Comparison of ENCODE assay signal across 11 cellular contexts in genomic region chr1:25433389-25434186, GRCh38. TPM values are rescaled to one million over a fixed set of nuclear protein-coding genes. Genes with fewer than 3 reads are reported as not detected.
DNase-seq lines count a peak whose midpoint lies in the region; ATAC-seq and TF ChIP-seq lines count a peak whose summit lies in the region.
"Had no signal": no experiment of that assay in that cellular context is flagged by ENCODE, and none has a peak within 500 bp of the region (broad histone marks: within the 10 kb centered on the region; RNA-seq: fewer than 3 reads in every experiment).

No MANE protein-coding gene starts in this region.

- H3K27me3 ChIP-seq in tibial artery (no peaks in the 10 kb centered on the region), esophagus squamous epithelium (no peaks in the 10 kb centered on the region)

- H3K4me1 Mint-ChIP-seq in activated naive CD8-positive, alpha-beta T cell (ENCODE audit: low read depth): peaks cover 68% of the 10 kb centered on the region
- H3K4me1 Mint-ChIP-seq in activated naive CD8-positive, alpha-beta T cell treated with anti-CD3 and anti-CD28 coated beads, Interleukin-2, amount 50 U/mL, for 24 hours: peaks cover 62% of the 10 kb centered on the region
- peaks cover 73% of the 10 kb centered on the region for H3K4me1 Mint-ChIP-seq in brain
- H3K4me1 Mint-ChIP-seq in mesothelial cell of epicardium: peaks cover 57% of the 10 kb centered on the region

- H3K4me1 ChIP-seq in tibial artery (peaks cover 0 to 68% (median 34%) of the 10 kb centered on the region in 4 donors), esophagus squamous epithelium (peaks cover 30 to 79% (median 41%) of the 10 kb centered on the region in 3 donors)

- peak overlapping the region in 1 of 2 donors; percentile 8 for H3K4me3 ChIP-seq in tibial artery
- H3K4me3 ChIP-seq in esophagus squamous epithelium: peak overlapping the region in 1 of 4 donors; percentile 86

- ATAC-seq in activated naive CD8-positive, alpha-beta T cell treated with anti-CD3 and anti-CD28 coated beads, Interleukin-2, amount 50 U/mL, for 24 hours: no peak
- ATAC-seq in left colon: no peak
- ATAC-seq: WTC11 had no signal

- no peak for TF ChIP-seq POLR2A in esophagus squamous epithelium (IDR thresholded peaks at IDR 0.05)

- H3K27ac Mint-ChIP-seq in activated naive CD8-positive, alpha-beta T cell: peak overlapping the region; percentile 76
- no peak overlapping the region for H3K27ac Mint-ChIP-seq in activated naive CD8-positive, alpha-beta T cell treated with anti-CD3 and anti-CD28 coated beads, Interleukin-2, amount 50 U/mL, for 24 hours
- H3K27ac Mint-ChIP-seq in brain: peak overlapping the region in 4 of 5 experiments; percentile 19 to 83 (median 37)
- no peak overlapping the region for H3K27ac Mint-ChIP-seq in mesothelial cell of epicardium
- H3K27ac Mint-ChIP-seq: WTC11 had no signal

- H3K9me3 Mint-ChIP-seq in activated naive CD8-positive, alpha-beta T cell (ENCODE audit: low read depth): no peaks in the 10 kb centered on the region
- H3K9me3 Mint-ChIP-seq in activated naive CD8-positive, alpha-beta T cell treated with anti-CD3 and anti-CD28 coated beads, Interleukin-2, amount 50 U/mL, for 24 hours: no peaks in the 10 kb centered on the region
- H3K9me3 Mint-ChIP-seq in brain: no peaks in the 10 kb centered on the region
- H3K9me3 Mint-ChIP-seq in mesothelial cell of epicardium: no peaks in the 10 kb centered on the region
- H3K9me3 Mint-ChIP-seq: WTC11 had no signal

- no peak for DNase-seq in activated naive CD8-positive, alpha-beta T cell treated with anti-CD3 and anti-CD28 coated beads, Interleukin-2, amount 50 U/mL, for 24 hours
- DNase-seq in mesothelial cell of epicardium (ENCODE audit: low spot score in 2 of 2, unreplicated experiment in 2 of 2): no peak
- DNase-seq in tibial artery: peak in 1 of 2 donors; percentile 44
- DNase-seq in esophagus squamous epithelium (lab: John Stamatoyannopoulos, UW): no peak
- DNase-seq in left colon: no peak
- no peak for DNase-seq in NCI-H1436 (lab: John Stamatoyannopoulos, UW)
- DNase-seq: aorta, NCI-H748 treated with DMSO at 0.1 percent for 48 hours had no signal

- H3K36me3 ChIP-seq in tibial artery (no peaks in the 10 kb centered on the region), esophagus squamous epithelium (peaks cover 0 to 5% (median 0%) of the 10 kb centered on the region in 3 donors)

- intact Hi-C loops in tibial artery (cut with DNase I; ENCODE audit: low total_unique reads): no loop called here
- intact Hi-C loops in esophagus squamous epithelium (cut with DNase I): no loop called here
- intact Hi-C loops in left colon (cut with DNase I, micrococcal nuclease): no loop called here

- 50 to 57% methylated on average over 4 of the region's 4 CpGs for WGBS in esophagus squamous epithelium, 2 donors

- TF ChIP-seq CTCF in brain (conservative IDR thresholded peaks at IDR 0.05) (no peak), mesothelial cell of epicardium (IDR thresholded peaks at IDR 0.05; ENCODE audit: unreplicated experiment) (no peak), tibial artery (IDR thresholded peaks at IDR 0.05) (no peak), esophagus squamous epithelium (IDR thresholded peaks at IDR 0.05) (no peak)

- no peaks in the 10 kb centered on the region for H3K9me3 ChIP-seq in tibial artery
- H3K9me3 ChIP-seq in esophagus squamous epithelium: no peaks in the 10 kb centered on the region

- H3K27ac ChIP-seq in tibial artery (peak overlapping the region; percentile 39 to 98), esophagus squamous epithelium (peak overlapping the region in 2 of 4 donors; percentile 18 to 42)

- H3K4me3 Mint-ChIP-seq in activated naive CD8-positive, alpha-beta T cell: peak overlapping the region; percentile 92
- H3K4me3 Mint-ChIP-seq in activated naive CD8-positive, alpha-beta T cell treated with anti-CD3 and anti-CD28 coated beads, Interleukin-2, amount 50 U/mL, for 24 hours: no peak overlapping the region
- H3K4me3 Mint-ChIP-seq in brain (peak overlapping the region; percentile 87 to 94 (median 92)), mesothelial cell of epicardium (peak overlapping the region; percentile 87)

- no peaks in the 10 kb centered on the region for H3K27me3 Mint-ChIP-seq in activated naive CD8-positive, alpha-beta T cell
- no peaks in the 10 kb centered on the region for H3K27me3 Mint-ChIP-seq in activated naive CD8-positive, alpha-beta T cell treated with anti-CD3 and anti-CD28 coated beads, Interleukin-2, amount 50 U/mL, for 24 hours
- H3K27me3 Mint-ChIP-seq in brain (peaks cover 8% of the 10 kb centered on the region), mesothelial cell of epicardium (ENCODE audit: low read depth) (no peaks in the 10 kb centered on the region)

- no peaks in the 10 kb centered on the region for H3K36me3 Mint-ChIP-seq in activated naive CD8-positive, alpha-beta T cell
- H3K36me3 Mint-ChIP-seq in activated naive CD8-positive, alpha-beta T cell treated with anti-CD3 and anti-CD28 coated beads, Interleukin-2, amount 50 U/mL, for 24 hours (ENCODE audit: low read depth): peaks cover 7% of the 10 kb centered on the region
- H3K36me3 Mint-ChIP-seq in brain: peaks cover 8% of the 10 kb centered on the region
- H3K36me3 Mint-ChIP-seq in mesothelial cell of epicardium: no peaks in the 10 kb centered on the region
- H3K36me3 Mint-ChIP-seq: WTC11 had no signal

RNA-seq across cellular contexts. Expression of gene MACO1, which starts 2.9 kb away (rescaled TPM):
- polyA plus RNA-seq in brain (ENCODE audit: insufficient read depth, low read depth, low replicate concordance): 22.8 TPM
- total RNA-seq in mesothelial cell of epicardium (26.9 to 27.9 TPM (median 27.3 TPM) in 3 replicates), esophagus squamous epithelium (10 to 100 TPM; 14.4 to 18.8 (median 14.9) TPM), left colon (10 to 100 TPM; 19.4 to 25.9 TPM)

RNA-seq across cellular contexts. Expression of gene RHCE, which starts 13.0 kb away (rescaled TPM):
- 2.3 TPM for polyA plus RNA-seq in brain (ENCODE audit: insufficient read depth, low read depth, low replicate concordance)
- total RNA-seq in mesothelial cell of epicardium (0.72 to 0.86 TPM (median 0.75 TPM) in 3 replicates), esophagus squamous epithelium (under 1 TPM in 2 of 4 donors, not detected in 2; 0.27 to 0.38 TPM), left colon (under 1 TPM in 1 of 2 donors, not detected in 1; 0.31 TPM)
- polyA plus RNA-seq: aorta had no signal

Comparison
In these comparisons a context has a peak if more than half of its experiments do, and no peak if none do; other contexts are left out.
1. H3K27ac Mint-ChIP-seq: peak in activated naive CD8-positive, alpha-beta T cell (single experiment) and brain (4 of 5); none in activated naive CD8-positive, alpha-beta T cell treated with anti-CD3 and anti-CD28 coated beads, Interleukin-2, amount 50 U/mL, for 24 hours (single experiment) and mesothelial cell of epicardium (single experiment).